22 cellular contexts compared by ENCODE assay signal in the genomic region with DNA sequence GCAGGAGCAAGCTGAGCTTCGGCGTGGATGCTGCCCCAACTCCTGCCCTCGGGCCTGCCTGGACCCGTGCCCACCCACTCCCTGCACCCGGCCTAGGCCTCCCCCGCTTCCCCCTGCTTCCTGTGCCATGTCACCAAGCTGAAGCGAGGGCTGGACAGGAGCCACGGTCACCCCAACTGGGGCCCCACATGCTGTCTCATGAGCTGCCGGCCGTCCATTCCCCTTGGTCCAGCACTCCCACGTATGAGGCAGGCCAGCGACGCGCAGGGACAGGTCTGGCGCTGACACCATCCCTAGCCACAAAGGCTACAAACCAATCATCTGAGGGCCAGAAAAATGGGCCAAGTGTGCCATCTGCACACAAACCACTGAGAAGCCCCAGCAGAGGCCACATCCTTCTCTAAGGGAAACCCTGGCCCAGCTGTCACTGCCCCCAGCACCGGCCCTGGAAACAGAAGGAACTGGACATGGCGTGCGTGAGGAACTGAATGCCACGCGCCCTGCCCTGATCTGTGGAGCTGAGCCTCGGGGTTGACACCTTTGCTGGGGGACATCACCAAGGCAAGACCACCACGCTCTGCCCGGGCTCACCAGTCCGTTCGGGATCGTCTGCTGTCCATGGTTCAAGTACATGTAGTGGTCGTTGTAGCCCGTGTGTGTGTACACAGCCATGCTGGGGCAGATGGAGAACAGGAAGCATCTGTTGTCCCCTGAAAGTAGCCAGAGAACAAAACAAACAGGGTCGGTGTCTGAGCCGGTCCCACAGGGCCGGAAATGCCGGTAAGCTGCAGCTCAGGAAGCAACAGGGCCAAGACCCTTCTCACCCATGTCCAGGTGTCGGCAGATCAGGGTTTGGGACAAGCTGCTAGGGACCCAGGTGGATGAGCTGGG. TPM values are rescaled to one million over a fixed set of nuclear protein-coding genes. Genes with fewer than 3 reads are reported as not detected.
DNase-seq lines count a peak whose midpoint lies in the region; ATAC-seq, FAIRE-seq and TF ChIP-seq lines count a peak whose summit lies in the region.
"Had no signal": no experiment of that assay in that cellular context is flagged by ENCODE, and none has a peak within 500 bp of the region (broad histone marks: within the 10 kb centered on the region; RNA-seq: fewer than 3 reads in every experiment).

No MANE protein-coding gene starts in this region.

- no peaks in the 10 kb centered on the region for H4K20me1 ChIP-seq in OCI-LY7 (ENCODE audit: insufficient read depth, low read length)

- no peak overlapping the region for H3K27ac Mint-ChIP-seq in WTC11
- H3K27ac Mint-ChIP-seq: activated CD8-positive, alpha-beta T cell treated with anti-CD3 and anti-CD28 coated beads for 36 hours; dendritic cell treated with granulocyte-macrophage colony-stimulating factor and Interleukin-4, amounts not matched to agents 40 ng/mL and 50 ng/mL, for 4 days; stimulated activated naive CD8-positive, alpha-beta T cell treated with anti-CD3 and anti-CD28 coated beads, Interleukin-15, Interleukin-2, amounts not matched to agents 100 ng/mL and 50 ng/mL, for 24 hours had no signal

- no peak overlapping the region for H3K4me3 Mint-ChIP-seq in WTC11
- H3K4me3 Mint-ChIP-seq: activated CD8-positive, alpha-beta T cell treated with anti-CD3 and anti-CD28 coated beads for 36 hours; CD4-positive, alpha-beta memory T cell; dendritic cell treated with granulocyte-macrophage colony-stimulating factor and Interleukin-4, amounts not matched to agents 40 ng/mL and 50 ng/mL, for 4 days; nephron progenitor cell; stimulated activated naive CD8-positive, alpha-beta T cell treated with anti-CD3 and anti-CD28 coated beads, Interleukin-15, Interleukin-2, amounts not matched to agents 100 ng/mL and 50 ng/mL, for 24 hours had no signal

- no peaks in the 10 kb centered on the region for H3K4me1 ChIP-seq in OCI-LY7 (ENCODE audit: insufficient read depth, low read length, poor library complexity, severe bottlenecking)
- H3K4me1 ChIP-seq: A549, lower lobe of right lung, uterus had no signal

- POLR2A ChIA-PET in WTC11 (lab: Charles Lee) (no interaction called here), OCI-LY7 (lab: Charles Lee) (no interaction called here)

- intact Hi-C loops in sciatic nerve (cut with DNase I): loop anchor here (5.0 to 10.0 kb wide), 3 partner anchors 205 to 517 kb away; a partner anchor contains a TSS
- intact Hi-C loops in OCI-LY7 (cut with micrococcal nuclease; ENCODE audit: unreplicated experiment): no loop called here

- peaks cover 3% of the 10 kb centered on the region; the same call in 1 of the 2 replicates for H3K36me3 Mint-ChIP-seq in WTC11

- TF ChIP-seq CTCF in WTC11 (IDR thresholded peaks at IDR 0.05): no peak
- TF ChIP-seq CTCF in epithelial cell of esophagus (IDR thresholded peaks at IDR 0.05; ENCODE audit: insufficient read depth, low read depth, low read length, missing control alignments): no peak
- TF ChIP-seq CTCF in OCI-LY7 (conservative IDR thresholded peaks at IDR 0.05; ENCODE audit: low read length): no peak

- no peaks in the 10 kb centered on the region for H3K27me3 Mint-ChIP-seq in WTC11 (ENCODE audit: low read depth)
- H3K27me3 Mint-ChIP-seq: activated CD8-positive, alpha-beta T cell treated with anti-CD3 and anti-CD28 coated beads for 36 hours; CD4-positive, alpha-beta memory T cell; dendritic cell treated with granulocyte-macrophage colony-stimulating factor and Interleukin-4, amounts not matched to agents 40 ng/mL and 50 ng/mL, for 4 days; stimulated activated naive CD8-positive, alpha-beta T cell treated with anti-CD3 and anti-CD28 coated beads, Interleukin-15, Interleukin-2, amounts not matched to agents 100 ng/mL and 50 ng/mL, for 24 hours had no signal

- H3K9me3 Mint-ChIP-seq in WTC11: no peaks in the 10 kb centered on the region
- H3K9me3 Mint-ChIP-seq: activated CD8-positive, alpha-beta T cell treated with anti-CD3 and anti-CD28 coated beads for 36 hours; CD4-positive, alpha-beta memory T cell; dendritic cell treated with granulocyte-macrophage colony-stimulating factor and Interleukin-4, amounts not matched to agents 40 ng/mL and 50 ng/mL, for 4 days; nephron progenitor cell; stimulated activated naive CD8-positive, alpha-beta T cell treated with anti-CD3 and anti-CD28 coated beads, Interleukin-15, Interleukin-2, amounts not matched to agents 100 ng/mL and 50 ng/mL, for 24 hours had no signal

- H2AFZ ChIP-seq in OCI-LY7 (ENCODE audit: low read length): no peak overlapping the region

- peak; percentile 49 for DNase-seq in activated CD8-positive, alpha-beta memory T cell treated with anti-CD3 and anti-CD28 coated beads for 24 hours
- DNase-seq in activated CD8-positive, alpha-beta memory T cell treated with anti-CD3 and anti-CD28 coated beads, Interleukin-2, amount 50 U/mL, for 4 hours: no peak
- DNase-seq in WTC11 (ENCODE audit: low spot score) (peak; percentile 5), epithelial cell of esophagus (ENCODE audit: low read depth) (peak; percentile 35), sciatic nerve (ENCODE audit: low spot score) (peak; percentile 71), COLO829 (ENCODE audit: low spot score) (no peak), GM19239 (ENCODE audit: insufficient read length, low spot score) (no peak), OCI-LY7 (ENCODE audit: low spot score) (no peak)
- DNase-seq: activated CD8-positive, alpha-beta T cell treated with anti-CD3 and anti-CD28 coated beads for 36 hours; activated effector memory CD4-positive, alpha-beta T cell treated with Interleukin-2 at 50 U/mL for 16 hours; CD4-positive, alpha-beta memory T cell; lower lobe of right lung; NCI-H1694; NCI-H2227 treated with DMSO at 0.1 percent for 48 hours; nephron progenitor cell; stimulated activated CD4-positive, alpha-beta T cell treated with anti-CD3 and anti-CD28 coated beads, Interleukin-15, amount 100 ng/mL, for 24 hours; uterus had no signal

- ATAC-seq in WTC11 (no peak), sciatic nerve (peak; percentile 20)
- ATAC-seq: A549; activated CD8-positive, alpha-beta T cell treated with anti-CD3 and anti-CD28 coated beads for 36 hours; esophagus mucosa; Right ventricle myocardium inferior had no signal

- H3K4me2 ChIP-seq in OCI-LY7 (ENCODE audit: low read length): no peak overlapping the region
- H3K4me2 ChIP-seq: A549 had no signal

- H3K9me3 ChIP-seq in OCI-LY7 (ENCODE audit: low read length): no peaks in the 10 kb centered on the region
- H3K9me3 ChIP-seq: A549, lower lobe of right lung, uterus had no signal

- H3K4me1 Mint-ChIP-seq in WTC11: no peaks in the 10 kb centered on the region
- H3K4me1 Mint-ChIP-seq: CD4-positive, alpha-beta memory T cell had no signal

- no peak for FAIRE-seq in GM19239 (lab: Jason Lieb, UNC)
- FAIRE-seq: A549 had no signal

- H3K9me2 ChIP-seq in OCI-LY7 (ENCODE audit: insufficient read depth, low read length): no peaks in the 10 kb centered on the region

- CTCF ChIA-PET in WTC11 (lab: Charles Lee) (interaction anchor here (0.6 to 1.9 kb wide), 7 partner anchors 169 to 397 kb away, joined by 3 to 7 read pairs (median 4); a partner anchor contains a TSS), OCI-LY7 (lab: Charles Lee; ENCODE audit: unreplicated experiment) (no interaction called here)

- no TSS peak for BruUV-seq in OCI-LY7 (replicated peaks; lab: Mats Ljungman, UMichigan)

- no peak overlapping the region for H3K27ac ChIP-seq in OCI-LY7 (ENCODE audit: low read depth, low read length, poor library complexity, severe bottlenecking)
- H3K27ac ChIP-seq: A549, lower lobe of right lung, uterus had no signal

- H3K4me3 ChIP-seq in epithelial cell of esophagus (ENCODE audit: low read length) (no peak overlapping the region), OCI-LY7 (ENCODE audit: low read depth, low read length, poor library complexity, severe bottlenecking) (no peak overlapping the region)
- H3K4me3 ChIP-seq: A549, lower lobe of right lung, uterus had no signal

- no peaks in the 10 kb centered on the region for H3K36me3 ChIP-seq in OCI-LY7 (ENCODE audit: insufficient read depth, low read length)
- H3K36me3 ChIP-seq: uterus had no signal

- H3K79me2 ChIP-seq in OCI-LY7 (ENCODE audit: insufficient read depth, low read depth, low read length): no peaks in the 10 kb centered on the region

TF ChIP-seq in WTC11, 78 proteins besides CTCF, POLR2A, EP300 and RAD21:
- TF ChIP-seq TEAD1 (CRISPR knock-in tag; IDR thresholded peaks at IDR 0.05): no peak
- TF ChIP-seq PRRX2 (CRISPR knock-in tag; IDR thresholded peaks at IDR 0.05): no peak
- TF ChIP-seq ZNF396 (CRISPR knock-in tag; IDR thresholded peaks at IDR 0.05; ENCODE audit: borderline replicate concordance): no peak

RNA-seq across cellular contexts. Expression of a gene that starts 22.2 kb away (rescaled TPM):
- 14.4 to 16.7 TPM (median 15.3 TPM) in 3 replicates for total RNA-seq in WTC11 (2021)
- 21.8 TPM for total RNA-seq in sciatic nerve
- 9.6 and 12.0 TPM in 2 replicates for total RNA-seq in OCI-LY7 (2014; rRNA removed; shearing (Covaris generic))
- total RNA-seq in OCI-LY7 (2022): 20.5 and 23.3 TPM in 2 replicates

Comparison
In these comparisons a context has a peak if more than half of its experiments do, and no peak if none do; other contexts are left out.
1. DNase-seq: peak in activated CD8-positive, alpha-beta memory T cell treated with anti-CD3 and anti-CD28 coated beads for 24 hours (single experiment), WTC11 (single experiment), epithelial cell of esophagus (single experiment) and sciatic nerve (single experiment); none in activated CD8-positive, alpha-beta memory T cell treated with anti-CD3 and anti-CD28 coated beads, Interleukin-2, amount 50 U/mL, for 4 hours (single experiment), COLO829 (single experiment), GM19239 (single experiment) and OCI-LY7 (single experiment).